Comparison of ENCODE assay signal across 15 cellular contexts in genomic region chr12:8794611-8795010, GRCh38. TPM values are rescaled to one million over a fixed set of nuclear protein-coding genes. Genes with fewer than 3 reads are reported as not detected.
"Had no signal": no experiment of that assay in that cellular context is flagged by ENCODE, and none has a peak within 500 bp of the region (broad histone marks: within the 10 kb centered on the region; RNA-seq: fewer than 3 reads in every experiment).

No MANE protein-coding gene starts in this region.

RNA-seq across cellular contexts. Expression of gene A2ML1, which starts 27.8 kb away (rescaled TPM):
- total RNA-seq: activated naive CD4-positive, alpha-beta T cell treated with anti-CD3 and anti-CD28 coated beads for 36 hours; activated naive CD4-positive, alpha-beta T cell treated with anti-CD3 and anti-CD28 coated beads, Interleukin-2, amount 50 U/mL, for 72 hours; activated naive CD8-positive, alpha-beta T cell treated with anti-CD3 and anti-CD28 coated beads for 36 hours; activated naive CD8-positive, alpha-beta T cell treated with anti-CD3 and anti-CD28 coated beads, Interleukin-2, amount 10 ng/mL, durations not matched to agents 7 days and 5 days; activated T-cell treated with anti-CD3 and anti-CD28 coated beads, Interleukin-2, amount 50 U/mL, for 4 hours; activated T-cell treated with anti-CD3 and anti-CD28 coated beads, Interleukin-2, amount 50 U/mL, for 72 hours; activated T-helper 1 cell treated with anti-CD3 and anti-CD28 coated beads, Interleukin-12 subunit alpha, Interleukin-12 subunit beta, Interleukin-2, Interleukin-4 antibody, amounts not matched to agents 30 ng/mL and 10 ng/mL and 1 ng/mL, durations not matched to agents 14 hours and 24 hours and 36 hours; activated T-helper 17 cell treated with anti-CD3 and anti-CD28 coated beads, Interleukin-2, amount 50 U/mL, for 72 hours; activated T-helper 2 cell treated with anti-CD3 and anti-CD28 coated beads, Interferon-gamma antibody, Interleukin-2, Interleukin-4, amounts not matched to agents 10 μg/mL and 5 μg/mL and 100 μg/mL, durations not matched to agents 14 hours and 24 hours and 36 hours; ascending aorta; astrocyte; body of pancreas; cardiac muscle cell; cardiac septum; chondrocyte had no signal
- polyA plus RNA-seq: cardiac muscle cell had no signal
